Comparison of ENCODE assay signal across 24 cellular contexts in genomic region chr14:56678838-56679237, GRCh38.
"Had no signal": no experiment of that assay in that cellular context is flagged by ENCODE, and none has a peak within 500 bp of the region (broad histone marks: within the 10 kb centered on the region; RNA-seq: fewer than 3 reads in every experiment).

No MANE protein-coding gene starts in this region.

- FAIRE-seq: endometrium, endothelial cell of umbilical vein, frontal cortex had no signal

- ATAC-seq: effector memory CD8-positive, alpha-beta T cell; esophagus mucosa; foreskin keratinocyte; gastrocnemius medialis; gastroesophageal sphincter; heart left ventricle; heart right ventricle had no signal

- DNase-seq: colonic mucosa; cortex of kidney; dermis blood vessel endothelial cell; dorsolateral prefrontal cortex; effector CD4-positive, alpha-beta T cell; effector CD8-positive, alpha-beta T cell; effector memory CD4-positive, alpha-beta T cell; effector memory CD8-positive, alpha-beta T cell; endodermal cell; erythroblast; esophagus squamous epithelium; foreskin fibroblast; foreskin keratinocyte; foreskin melanocyte; gastrocnemius medialis; glutamatergic neuron; head of caudate nucleus; heart left ventricle; heart right ventricle had no signal
